ENCODE assay signal across 12 cellular contexts in the genomic region with DNA sequence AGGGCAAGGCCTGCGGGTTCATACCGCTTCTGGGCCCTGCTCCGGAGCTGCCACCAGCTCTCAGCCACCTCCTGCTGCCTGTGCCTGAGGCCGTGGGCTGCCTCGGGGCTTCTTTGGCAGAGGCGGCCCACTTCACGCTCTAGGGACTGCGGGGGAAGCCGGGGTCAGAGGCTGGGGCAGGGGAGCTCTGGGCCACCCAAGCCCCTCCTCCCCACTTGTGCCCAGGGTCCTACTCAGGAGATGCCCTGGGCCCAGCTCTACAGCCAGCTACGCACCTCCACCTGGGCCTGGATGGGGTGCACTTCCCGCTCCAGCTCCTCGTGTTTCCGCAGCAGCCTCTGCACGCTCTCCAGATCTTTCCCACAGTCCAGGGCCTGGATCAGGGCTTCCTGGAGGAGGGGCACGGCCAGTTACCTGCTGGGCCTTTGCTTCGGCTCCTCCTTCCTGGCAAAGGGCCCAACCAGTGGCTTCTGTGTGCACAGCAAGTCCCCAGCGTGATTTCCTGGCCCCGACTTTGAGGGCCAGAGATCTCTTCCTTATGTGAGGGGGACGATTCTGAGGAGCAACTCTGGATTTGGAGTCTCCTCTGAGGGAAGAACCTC. TPM values are rescaled to one million over a fixed set of nuclear protein-coding genes. Genes with fewer than 3 reads are reported as not detected.
DNase-seq lines count a peak whose midpoint lies in the region; ATAC-seq and TF ChIP-seq lines count a peak whose summit lies in the region.
"Had no signal": no experiment of that assay in that cellular context is flagged by ENCODE, and none has a peak within 500 bp of the region (broad histone marks: within the 10 kb centered on the region; RNA-seq: fewer than 3 reads in every experiment).

No MANE protein-coding gene starts in this region.

- H3K4me1 Mint-ChIP-seq in central memory CD8-positive, alpha-beta T cell, result peaks cover 17% of the 10 kb centered on the region
- peaks cover 30% of the 10 kb centered on the region for H3K4me1 Mint-ChIP-seq in neural crest cell

- peak; percentile 77 for DNase-seq in DMS153 (lab: John Stamatoyannopoulos, UW)
- DNase-seq in central memory CD8-positive, alpha-beta T cell (ENCODE audit: low spot score in 2 of 2), result no peak
- DNase-seq in neural crest cell (ENCODE audit: low read depth, low spot score), result no peak
- DNase-seq in cerebellar nuclear complex (lab: John Stamatoyannopoulos, UW), result no peak
- DNase-seq: activated CD4-positive, alpha-beta T cell treated with anti-CD3 and anti-CD28 coated beads for 48 hours; activated naive CD8-positive, alpha-beta T cell treated with anti-CD3 and anti-CD28 coated beads, Interleukin-2, amount 50 U/mL, for 24 hours; activated T-cell treated with anti-CD3 and anti-CD28 coated beads, Interleukin-2, amount 50 U/mL, for 1 hour; NCI-H526 had no signal

- no peak overlapping the region for H3K4me3 Mint-ChIP-seq in central memory CD8-positive, alpha-beta T cell
- H3K4me3 Mint-ChIP-seq in neural crest cell, result no peak overlapping the region
- H3K4me3 Mint-ChIP-seq: activated naive CD8-positive, alpha-beta T cell treated with anti-CD3 and anti-CD28 coated beads, Interleukin-2, amount 50 U/mL, for 24 hours; T-helper 1 cell treated with Interleukin-12 subunit alpha and Interleukin-12 subunit beta and Interleukin-4 antibody, amounts not matched to agents 30 μg/mL and 1 μg/mL, for 36 hours had no signal

- no peak for TF ChIP-seq CTCF in neural crest cell (conservative IDR thresholded peaks at IDR 0.05)

- TF ChIP-seq EP300 in Ishikawa (IDR thresholded peaks at IDR 0.05; ENCODE audit: borderline replicate concordance), result peak; percentile 48; the same call in 1 of the 2 replicates

- ATAC-seq in central memory CD8-positive, alpha-beta T cell (replicated peaks; ENCODE audit: extremely low read depth, poor library complexity, severe bottlenecking), result no peak
- ATAC-seq in GM19395 (IDR thresholded peaks at IDR 0.05; ENCODE audit: unreplicated experiment) (no peak), GM19351 (IDR thresholded peaks at IDR 0.05; ENCODE audit: unreplicated experiment) (no peak)
- ATAC-seq: activated naive CD8-positive, alpha-beta T cell treated with anti-CD3 and anti-CD28 coated beads, Interleukin-2, amount 50 U/mL, for 24 hours had no signal

- TF ChIP-seq RAD21 in Ishikawa (IDR thresholded peaks at IDR 0.05; ENCODE audit: low read depth), result peak; percentile 17; the same call in 1 of the 2 replicates

- H3K36me3 Mint-ChIP-seq in central memory CD8-positive, alpha-beta T cell (ENCODE audit: insufficient read depth), result peaks cover 2% of the 10 kb centered on the region
- H3K36me3 Mint-ChIP-seq in neural crest cell (ENCODE audit: low read depth), result no peaks in the 10 kb centered on the region

- H3K27ac Mint-ChIP-seq in central memory CD8-positive, alpha-beta T cell (ENCODE audit: low read depth), result peak overlapping the region; percentile 67
- peak overlapping the region; percentile 75 for H3K27ac Mint-ChIP-seq in neural crest cell (ENCODE audit: unreplicated experiment)
- H3K27ac Mint-ChIP-seq: activated naive CD8-positive, alpha-beta T cell treated with anti-CD3 and anti-CD28 coated beads, Interleukin-2, amount 50 U/mL, for 24 hours; T-helper 1 cell treated with Interleukin-12 subunit alpha and Interleukin-12 subunit beta and Interleukin-4 antibody, amounts not matched to agents 30 μg/mL and 1 μg/mL, for 36 hours had no signal

- no peaks in the 10 kb centered on the region for H3K9me3 Mint-ChIP-seq in central memory CD8-positive, alpha-beta T cell
- H3K9me3 Mint-ChIP-seq in neural crest cell, result no peaks in the 10 kb centered on the region
- H3K9me3 Mint-ChIP-seq: activated naive CD8-positive, alpha-beta T cell treated with anti-CD3 and anti-CD28 coated beads, Interleukin-2, amount 50 U/mL, for 24 hours; T-helper 1 cell treated with Interleukin-12 subunit alpha and Interleukin-12 subunit beta and Interleukin-4 antibody, amounts not matched to agents 30 μg/mL and 1 μg/mL, for 36 hours had no signal

- H3K27me3 Mint-ChIP-seq in central memory CD8-positive, alpha-beta T cell, result no peaks in the 10 kb centered on the region
- no peaks in the 10 kb centered on the region for H3K27me3 Mint-ChIP-seq in neural crest cell (ENCODE audit: low read depth)
- H3K27me3 Mint-ChIP-seq: activated naive CD8-positive, alpha-beta T cell treated with anti-CD3 and anti-CD28 coated beads, Interleukin-2, amount 50 U/mL, for 24 hours had no signal

TF ChIP-seq in Ishikawa, 13 proteins besides CTCF, POLR2A, EP300 and RAD21:
- TF ChIP-seq TCF12 (IDR thresholded peaks at IDR 0.05; ENCODE audit: low read depth) (peak; percentile 68), TAF1 (IDR thresholded peaks at IDR 0.05; ENCODE audit: low read depth) (no peak), NFIC (IDR thresholded peaks at IDR 0.05) (peak; percentile 85), CEBPB (IDR thresholded peaks at IDR 0.05) (no peak), MAX (IDR thresholded peaks at IDR 0.05) (peak; percentile 98)
TF ChIP-seq in Ishikawa: peak in this region for 3.

RNA-seq across cellular contexts. Expression of gene PLA2G4B, which starts 24.0 kb away (rescaled TPM):
- 5.7 and 8.5 TPM in 2 replicates for total RNA-seq in neural crest cell

RNA-seq across cellular contexts. Expression of gene SPTBN5, which starts 31.2 kb away (rescaled TPM):
- total RNA-seq in neural crest cell, result 0.77 and 1.1 TPM in 2 replicates

RNA-seq across cellular contexts. Expression of gene JMJD7, which starts 34.7 kb away (rescaled TPM):
- 14.8 and 16.6 TPM in 2 replicates for total RNA-seq in neural crest cell
